ENCODE assay signal across 12 cellular contexts in genomic region chr6:87182321-87182720, GRCh38. TPM values are rescaled to one million over a fixed set of nuclear protein-coding genes. Genes with fewer than 3 reads are reported as not detected.
DNase-seq lines count a peak whose midpoint lies in the region; ATAC-seq, FAIRE-seq and TF ChIP-seq lines count a peak whose summit lies in the region.
"Had no signal": no experiment of that assay in that cellular context is flagged by ENCODE, and none has a peak within 500 bp of the region (broad histone marks: within the 10 kb centered on the region; RNA-seq: fewer than 3 reads in every experiment).

No MANE protein-coding gene starts in this region.

- TF ChIP-seq CTCF in omental fat pad (IDR thresholded peaks at IDR 0.05) (no peak), osteoblast (IDR thresholded peaks at IDR 0.05; ENCODE audit: extremely low read depth, low read depth, low read length) (no peak)

- H3K9me3 ChIP-seq in osteoblast (ENCODE audit: low read depth, low read length), result no peaks in the 10 kb centered on the region
- H3K9me3 ChIP-seq: neutrophil had no signal

- H3K27ac ChIP-seq in osteoblast (ENCODE audit: low read depth, low read length), result no peak overlapping the region
- H3K27ac ChIP-seq: neutrophil had no signal

- H3K36me3 ChIP-seq in osteoblast (ENCODE audit: insufficient read depth, low read length), result no peaks in the 10 kb centered on the region

- H2AFZ ChIP-seq in osteoblast (ENCODE audit: low read length), result no peak overlapping the region

- no peaks in the 10 kb centered on the region for H3K27me3 ChIP-seq in osteoblast (ENCODE audit: insufficient read depth, low read length)
- H3K27me3 ChIP-seq: neutrophil had no signal

- peak; percentile 78 for ATAC-seq in GM18868 (IDR thresholded peaks at IDR 0.05; ENCODE audit: unreplicated experiment)
- ATAC-seq in HG02623 (IDR thresholded peaks at IDR 0.05; ENCODE audit: unreplicated experiment), result peak; percentile 80
- ATAC-seq in HG03558 (IDR thresholded peaks at IDR 0.05; ENCODE audit: extremely low read depth, unreplicated experiment), result peak; percentile 67
- ATAC-seq in omental fat pad (ENCODE audit: low FRiP score), result no peak

- peak; percentile 15 for FAIRE-seq in G401.6 (lab: Jason Lieb, UNC)
- FAIRE-seq: H54 had no signal

- DNase-seq in NOMO-1 (lab: John Stamatoyannopoulos, UW; ENCODE audit: unreplicated experiment in 2 of 2) (no peak), omental fat pad (ENCODE audit: low spot score) (no peak), epidermal melanocyte (ENCODE audit: insufficient read length, low spot score) (no peak), osteoblast (ENCODE audit: insufficient read length, low spot score, missing footprints) (no peak)
- DNase-seq: dermis blood vessel endothelial cell, NCI-H1048 had no signal

- peaks cover 15% of the 10 kb centered on the region for H3K4me1 ChIP-seq in osteoblast (ENCODE audit: insufficient read depth, low read length)

- no peak overlapping the region for H3K4me3 ChIP-seq in osteoblast (ENCODE audit: insufficient read depth, low read length)

- peaks cover 83% of the 10 kb centered on the region for H3K79me2 ChIP-seq in osteoblast (ENCODE audit: insufficient read depth, low read length)

- H4K20me1 ChIP-seq in osteoblast (ENCODE audit: insufficient read depth, low read length), result peaks cover 62% of the 10 kb centered on the region

- no peak overlapping the region for H3K4me2 ChIP-seq in osteoblast (ENCODE audit: insufficient read depth, low read length)

RNA-seq across cellular contexts. Expression of gene ZNF292, which starts 27.0 kb away (rescaled TPM):
- total RNA-seq in omental fat pad, result 10 to 100 TPM; 17.8 to 40.0 (median 21.3) TPM
- total RNA-seq in osteoblast, result 35.9 and 39.4 TPM in 2 replicates
